12 cellular contexts compared by ENCODE assay signal in the genomic region with DNA sequence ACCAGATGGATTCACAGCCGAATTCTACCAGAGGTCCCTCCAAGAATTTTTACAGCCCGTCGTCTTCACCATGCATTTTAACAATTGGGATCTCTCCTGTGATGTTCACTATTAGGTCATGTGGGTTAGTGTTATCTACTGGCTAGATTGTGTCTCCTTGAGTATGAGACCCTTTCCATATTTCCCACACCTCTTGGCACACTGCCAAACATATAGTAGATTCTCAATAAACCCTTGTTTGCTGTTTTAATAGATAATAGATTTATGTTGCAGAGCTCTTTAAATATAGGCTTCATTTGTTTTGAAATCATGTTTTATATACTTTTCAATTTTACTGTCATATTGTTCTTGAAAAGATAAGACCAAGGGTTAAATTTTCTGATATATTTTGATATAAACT. TPM values are rescaled to one million over a fixed set of nuclear protein-coding genes. Genes with fewer than 3 reads are reported as not detected.
"Had no signal": no experiment of that assay in that cellular context is flagged by ENCODE, and none has a peak within 500 bp of the region (broad histone marks: within the 10 kb centered on the region; RNA-seq: fewer than 3 reads in every experiment).

No MANE protein-coding gene starts in this region.

- H3K36me3 ChIP-seq: HAP-1 had no signal

- H3K4me2 ChIP-seq: GM23338 had no signal

- H3K4me1 ChIP-seq: HAP-1 had no signal

- H3K9ac ChIP-seq: GM23248 had no signal

- ATAC-seq: GM23338, HCT116 had no signal

- FAIRE-seq: H1, H54 had no signal

- H3K4me3 ChIP-seq: GM23248, GM23338, HAP-1 had no signal

- DNase-seq: GM23248, GOT3, H7, H9, HCEC 1CT, HFFc6 had no signal

- H3K27ac ChIP-seq: GM23248 had no signal

- H2AFZ ChIP-seq: GM23248, GM23338 had no signal

- H3K9me3 ChIP-seq: HAP-1 had no signal

RNA-seq across cellular contexts. Expression of a gene that starts 34.9 kb away (rescaled TPM):
- total RNA-seq: GM23248, GM23338, H1, H4, H7, H9, HFFc6 had no signal
- polyA plus RNA-seq: GM23248, GM23338, H1 had no signal
